1 cellular context compared by ENCODE assay signal in the genomic region with DNA sequence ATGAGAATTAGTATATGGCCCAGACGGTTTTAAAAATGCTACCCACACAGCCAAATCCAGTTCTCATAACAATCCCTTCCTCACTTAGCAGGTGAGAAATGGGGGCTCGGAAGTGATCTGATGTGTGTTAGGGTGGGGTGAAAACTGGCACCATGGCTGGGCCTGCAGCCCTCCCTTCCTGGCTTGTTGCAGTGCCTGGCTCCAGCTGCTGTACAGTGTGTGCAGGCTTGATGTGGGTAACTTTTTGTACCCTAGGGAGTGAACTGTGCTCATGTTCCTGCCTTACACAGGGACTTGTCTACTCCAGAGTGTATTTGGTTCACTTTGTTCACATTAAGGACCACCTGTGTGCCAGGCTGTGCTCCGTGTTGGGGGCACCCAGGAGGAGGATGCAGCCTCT.
TF ChIP-seq lines count a peak whose summit lies in the region.

No MANE protein-coding gene starts in this region.

TF ChIP-seq in H1, 55 proteins besides CTCF, POLR2A, EP300 and RAD21 (continued from another document):
- TF ChIP-seq KDM4A (IDR thresholded peaks at IDR 0.05; ENCODE audit: low read depth, low read length, severe bottlenecking) (no peak), CHD2 (IDR thresholded peaks at IDR 0.05; ENCODE audit: low read length) (no peak), SAP30 (IDR thresholded peaks at IDR 0.05; ENCODE audit: insufficient read depth, insufficient replicate concordance, low read length) (no peak), TCF12 (IDR thresholded peaks at IDR 0.05; ENCODE audit: low read depth, low read length) (no peak), RXRA (IDR thresholded peaks at IDR 0.05; ENCODE audit: insufficient read depth, low read depth, low read length) (no peak), CTBP2 (IDR thresholded peaks at IDR 0.05; ENCODE audit: borderline replicate concordance, insufficient read depth, insufficient read length, low read length) (no peak), TAF1 (IDR thresholded peaks at IDR 0.05; ENCODE audit: low read depth, low read length) (no peak), MAX (IDR thresholded peaks at IDR 0.05) (no peak), CREB1 (IDR thresholded peaks at IDR 0.05) (no peak), SP1 (IDR thresholded peaks at IDR 0.05; ENCODE audit: low read depth, low read length) (no peak), SRF (IDR thresholded peaks at IDR 0.05; ENCODE audit: low read depth, low read length) (no peak), SUZ12 (IDR thresholded peaks at IDR 0.05; ENCODE audit: low read length) (no peak), FOSL1 (IDR thresholded peaks at IDR 0.05; ENCODE audit: insufficient read depth, low read depth, low read length) (no peak), CEBPB (IDR thresholded peaks at IDR 0.05; ENCODE audit: low read depth, low read length) (no peak), HDAC6 (IDR thresholded peaks at IDR 0.05; ENCODE audit: low read depth, low read length) (no peak), ATF3 (IDR thresholded peaks at IDR 0.05; ENCODE audit: insufficient read depth, low read depth, low read length) (no peak)
